Comparison of ENCODE assay signal across 1 cellular context in genomic region chr19:15425321-15425950, GRCh38.
A peak's percentile ranks its signal among the peaks of the same experiment; 100 is the strongest.
TF ChIP-seq lines count a peak whose summit lies in the region.

No MANE protein-coding gene starts in this region.

TF ChIP-seq in K562, 482 proteins besides CTCF, POLR2A, EP300 and RAD21:
- TF ChIP-seq TSHZ1 (CRISPR knock-in tag; IDR thresholded peaks at IDR 0.05), result no peak
- TF ChIP-seq POLR2G (IDR thresholded peaks at IDR 0.05; ENCODE audit: low read depth, low read length), result peak; percentile 17; the same call in 1 of the 2 replicates
- TF ChIP-seq ZNF23 (CRISPR knock-in tag; IDR thresholded peaks at IDR 0.05), result no peak
- no peak for TF ChIP-seq ZNF134 (CRISPR knock-in tag; conservative IDR thresholded peaks at IDR 0.05)
- peak; percentile 81 for TF ChIP-seq ZNF263 (CRISPR knock-in tag; IDR thresholded peaks at IDR 0.05; ENCODE audit: borderline replicate concordance)
- TF ChIP-seq PCBP2 (IDR thresholded peaks at IDR 0.05; ENCODE audit: low read depth, low read length, poor library complexity, severe bottlenecking), result peak; percentile 60
